In genomic region chr17:41391535-41391934, GRCh38 we compare ENCODE assay signal across 1 cellular context.
TF ChIP-seq lines count a peak whose summit lies in the region.

No MANE protein-coding gene starts in this region.

TF ChIP-seq in HepG2, 621 proteins besides CTCF, POLR2A, EP300 and RAD21:
- TF ChIP-seq ZBTB14 (CRISPR knock-in tag; IDR thresholded peaks at IDR 0.05) = no peak
- TF ChIP-seq ARNTL (CRISPR knock-in tag; IDR thresholded peaks at IDR 0.05) = no peak
- TF ChIP-seq CREB1 (IDR thresholded peaks at IDR 0.05) = peak; percentile 79
- no peak for TF ChIP-seq CREB1 (CRISPR knock-in tag; IDR thresholded peaks at IDR 0.05)
- TF ChIP-seq RBM39 (IDR thresholded peaks at IDR 0.05; ENCODE audit: low read depth, low read length, poor library complexity, severe bottlenecking) = no peak
- no peak for TF ChIP-seq PTBP1 (IDR thresholded peaks at IDR 0.05; ENCODE audit: low read depth, low read length, poor library complexity, severe bottlenecking)
- TF ChIP-seq FOXO4 (CRISPR knock-in tag; conservative IDR thresholded peaks at IDR 0.05) = no peak
